ENCODE assay signal across 8 cellular contexts in the genomic region with DNA sequence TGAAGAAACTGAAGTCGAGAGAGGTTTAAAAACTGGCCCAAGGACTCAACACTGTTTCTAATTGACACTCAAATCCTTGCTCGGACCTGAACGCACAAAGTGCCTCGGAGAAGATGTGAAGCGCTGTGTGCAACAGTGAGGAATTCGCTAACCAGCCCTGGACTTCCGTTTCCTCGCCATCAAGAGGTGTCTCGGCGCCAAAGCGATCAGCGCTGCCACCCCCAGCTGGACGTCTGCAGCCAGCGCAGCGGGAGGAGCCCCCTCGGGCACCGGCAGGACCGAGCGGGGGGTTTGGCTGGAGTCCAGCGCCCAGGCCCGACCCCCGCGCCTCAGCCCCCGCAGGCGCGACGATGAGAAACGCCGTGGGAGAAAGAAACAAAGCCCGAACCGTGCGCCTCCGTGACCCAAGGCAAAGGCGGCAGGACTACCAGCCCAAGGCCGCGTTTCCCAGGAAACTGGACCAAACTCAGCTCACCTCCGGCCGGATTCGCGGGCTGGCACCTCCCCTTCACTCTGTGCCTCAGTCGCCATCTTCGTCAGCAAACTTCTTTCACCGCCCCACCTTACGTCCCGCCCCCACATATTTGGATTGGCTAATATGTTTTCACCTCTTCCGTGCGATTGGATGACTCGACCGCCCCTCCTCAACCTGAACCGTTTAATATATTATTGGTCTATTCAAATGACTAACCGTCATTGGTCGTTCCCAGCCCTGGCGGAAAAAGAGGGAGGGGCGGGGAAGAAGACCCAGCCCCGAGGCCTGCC. TPM values are rescaled to one million over a fixed set of nuclear protein-coding genes. Genes with fewer than 3 reads are reported as not detected.
DNase-seq lines count a peak whose midpoint lies in the region; ATAC-seq, FAIRE-seq and TF ChIP-seq lines count a peak whose summit lies in the region.

A gene with protein sequence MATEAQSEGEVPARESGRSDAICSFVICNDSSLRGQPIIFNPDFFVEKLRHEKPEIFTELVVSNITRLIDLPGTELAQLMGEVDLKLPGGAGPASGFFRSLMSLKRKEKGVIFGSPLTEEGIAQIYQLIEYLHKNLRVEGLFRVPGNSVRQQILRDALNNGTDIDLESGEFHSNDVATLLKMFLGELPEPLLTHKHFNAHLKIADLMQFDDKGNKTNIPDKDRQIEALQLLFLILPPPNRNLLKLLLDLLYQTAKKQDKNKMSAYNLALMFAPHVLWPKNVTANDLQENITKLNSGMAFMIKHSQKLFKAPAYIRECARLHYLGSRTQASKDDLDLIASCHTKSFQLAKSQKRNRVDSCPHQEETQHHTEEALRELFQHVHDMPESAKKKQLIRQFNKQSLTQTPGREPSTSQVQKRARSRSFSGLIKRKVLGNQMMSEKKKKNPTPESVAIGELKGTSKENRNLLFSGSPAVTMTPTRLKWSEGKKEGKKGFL (minus strand): TSS at position 541 of the 765 bp plus-strand sequence. CDS start 10 bp downstream, at position 531.

- TF ChIP-seq CTCF in BE2C (IDR thresholded peaks at IDR 0.05; ENCODE audit: low read depth, low read length) (peak; percentile 27), choroid plexus epithelial cell (conservative IDR thresholded peaks at IDR 0.05; ENCODE audit: low read depth, low read length) (no peak), kidney (IDR thresholded peaks at IDR 0.05; ENCODE audit: borderline replicate concordance, extremely low read depth, insufficient read depth) (peak; percentile 2)

- ATAC-seq in HG03439 (IDR thresholded peaks at IDR 0.05; ENCODE audit: unreplicated experiment): peak; percentile 99

- no peaks in the 10 kb centered on the region for H3K27me3 ChIP-seq in BE2C

- H3K9me3 ChIP-seq in BE2C (no peaks in the 10 kb centered on the region), kidney (ENCODE audit: control insufficient read depth in 1 of 2, low read length in 2 of 2) (no peaks in the 10 kb centered on the region)

- H3K9ac ChIP-seq in kidney (ENCODE audit: low read length in 2 of 2): peak within 1 kb of the TSS; percentile 63 to 88

- intact Hi-C loops in kidney (cut with DNase I): no loop called here

- FAIRE-seq in kidney (lab: Jason Lieb, UNC): peak; percentile 99

- H3K27ac ChIP-seq in kidney (ENCODE audit: low read depth in 2 of 2, low read length in 2 of 2): peak within 1 kb of the TSS; percentile 92 to 96

- H3K36me3 ChIP-seq in BE2C (no peaks in the 10 kb centered on the region), kidney (ENCODE audit: control insufficient read depth in 1 of 2, insufficient read depth in 2 of 2, low read length in 2 of 2) (no peaks in the 10 kb centered on the region)

- H3K4me1 ChIP-seq in BE2C (no peaks in the 10 kb centered on the region), kidney (ENCODE audit: control insufficient read depth in 1 of 2, insufficient read depth in 1 of 2, low read depth in 1 of 2, low read length in 2 of 2) (peaks cover 0 to 4% of the 10 kb centered on the region in 2 donors)

- DNase-seq in BE2C: peak; percentile 94
- peak; percentile 97 for DNase-seq in NCI-H510A treated with DMSO at 0.1 percent for 48 hours (lab: John Stamatoyannopoulos, UW)
- DNase-seq in activated CD4-positive, alpha-beta T cell treated with anti-CD3 and anti-CD28 coated beads for 24 hours (ENCODE audit: low read depth in 2 of 2): peak; percentile 84 to 88
- peak; percentile 99 for DNase-seq in choroid plexus epithelial cell (ENCODE audit: low read depth)
- DNase-seq in kidney: peak; percentile 97
- DNase-seq in stimulated activated CD4-positive, alpha-beta T cell treated with anti-CD3 and anti-CD28 coated beads, Interleukin-15, amount 100 ng/mL, for 24 hours: peak; percentile 96

- H3K4me3 ChIP-seq in BE2C (ENCODE audit: low read depth, low read length): peak within 1 kb of the TSS; percentile 94
- H3K4me3 ChIP-seq in choroid plexus epithelial cell (ENCODE audit: low read depth, low read length): peak within 1 kb of the TSS; percentile 95
- H3K4me3 ChIP-seq in kidney (ENCODE audit: low read length in 2 of 2): peak within 1 kb of the TSS; percentile 81 to 98

- TF ChIP-seq POLR2A in GM19193 (IDR thresholded peaks at IDR 0.05; ENCODE audit: extremely low read depth, insufficient read depth, insufficient read length): peak; percentile 80

RNA-seq across cellular contexts. Expression of the gene that starts here (rescaled TPM):
- polyA plus RNA-seq in BE2C (2012; ENCODE audit: insufficient read depth, insufficient read length, low read depth): 5.4 TPM
- 10.6 TPM for total RNA-seq in kidney
- 5.3 TPM for polyA plus RNA-seq in kidney (ENCODE audit: insufficient read depth, low read depth, low replicate concordance)

Comparison
In these comparisons a context has a peak if more than half of its experiments do, and no peak if none do; other contexts are left out.
1. Peak in every context shown above with its lines: DNase-seq, ATAC-seq, H3K4me3 ChIP-seq and H3K27ac ChIP-seq.